Comparison of ENCODE assay signal across 8 cellular contexts in genomic region chr13:33205804-33206221, GRCh38.
DNase-seq lines count a peak whose midpoint lies in the region; ATAC-seq and TF ChIP-seq lines count a peak whose summit lies in the region.

No MANE protein-coding gene starts in this region.

- H2AFZ ChIP-seq in DND-41 (ENCODE audit: low read depth, low read length) = no peak overlapping the region

- no peak overlapping the region for H3K9ac ChIP-seq in DND-41 (ENCODE audit: low read depth, low read length)

- CTCF ChIA-PET in CD4-positive, alpha-beta T cell (lab: Charles Lee) = no interaction called here

- no peaks in the 10 kb centered on the region for H3K9me3 Mint-ChIP-seq in T-helper 2 cell treated with Interferon-gamma antibody and Interleukin-4, amounts not matched to agents 5 μg/mL and 100 μg/mL, for 36 hours
- no peaks in the 10 kb centered on the region for H3K9me3 Mint-ChIP-seq in CD4-positive, alpha-beta T cell

- H3K4me1 ChIP-seq in DND-41 (ENCODE audit: insufficient read depth, low read length) = no peaks in the 10 kb centered on the region
- H3K4me1 ChIP-seq in lung (ENCODE audit: control insufficient read depth in 2 of 2, insufficient read depth in 2 of 2, low read length in 2 of 2) = peaks cover 12 to 39% of the 10 kb centered on the region in 2 donors

- no peak overlapping the region for H3K4me2 ChIP-seq in DND-41 (ENCODE audit: insufficient read depth, low read length)

- H3K36me3 ChIP-seq in DND-41 (ENCODE audit: insufficient read depth, low read length) (no peaks in the 10 kb centered on the region), H7 (replicated peaks; ENCODE audit: control insufficient read depth, insufficient read depth, low read length) (no peaks in the 10 kb centered on the region), lung (ENCODE audit: control insufficient read depth in 2 of 2, insufficient read depth in 2 of 2, low read length in 2 of 2) (no peaks in the 10 kb centered on the region)

- no peaks in the 10 kb centered on the region for H3K79me2 ChIP-seq in DND-41 (ENCODE audit: insufficient read depth, low read length)

- no peak overlapping the region for H3K27ac ChIP-seq in DND-41 (ENCODE audit: low read length)
- H3K27ac ChIP-seq in lung (ENCODE audit: low read depth in 1 of 2, low read length in 1 of 2) = peak overlapping the region; percentile 37 to 74
- no peak overlapping the region for H3K27ac ChIP-seq in CD4-positive, alpha-beta T cell (ENCODE audit: low read depth, low read length)

- ATAC-seq in DND-41 (ENCODE audit: insufficient read depth, low read depth) (peak; percentile 47; the same call in 1 of the 3 replicates), lung (ENCODE audit: insufficient read depth, low FRiP score) (no peak), GM21528 (IDR thresholded peaks at IDR 0.05; ENCODE audit: low FRiP score, unreplicated experiment) (no peak)
- no peak for ATAC-seq in CD4-positive, alpha-beta T cell (ENCODE audit: poor library complexity)

- H4K20me1 ChIP-seq in DND-41 (ENCODE audit: insufficient read depth, low read length) = no peaks in the 10 kb centered on the region

- H3K27ac Mint-ChIP-seq in T-helper 2 cell treated with Interferon-gamma antibody and Interleukin-4, amounts not matched to agents 5 μg/mL and 100 μg/mL, for 36 hours = peak overlapping the region; percentile 84
- H3K27ac Mint-ChIP-seq in CD4-positive, alpha-beta T cell = no peak overlapping the region

- H3K27me3 ChIP-seq in DND-41 (ENCODE audit: insufficient read depth, low read length, poor library complexity) (no peaks in the 10 kb centered on the region), H7 (ENCODE audit: control insufficient read depth, insufficient read depth, low read length) (no peaks in the 10 kb centered on the region), lung (ENCODE audit: control insufficient read depth, insufficient read depth) (no peaks in the 10 kb centered on the region)
- H3K27me3 ChIP-seq in CD4-positive, alpha-beta T cell (ENCODE audit: control insufficient read depth, insufficient read depth, low read length) = no peaks in the 10 kb centered on the region

- H3K4me1 Mint-ChIP-seq in T-helper 2 cell treated with Interferon-gamma antibody and Interleukin-4, amounts not matched to agents 5 μg/mL and 100 μg/mL, for 36 hours (ENCODE audit: low read depth) = peaks cover 35% of the 10 kb centered on the region
- peaks cover 30% of the 10 kb centered on the region for H3K4me1 Mint-ChIP-seq in CD4-positive, alpha-beta T cell (ENCODE audit: low read depth)

- 10 to 26% methylated on average over 6 of the region's 6 CpGs for WGBS in lung, 2 donors

- H3K4me3 ChIP-seq in DND-41 (ENCODE audit: low read depth in 1 of 2, low read length in 2 of 2) = no peak overlapping the region
- no peak overlapping the region for H3K4me3 ChIP-seq in H7 (ENCODE audit: insufficient read depth, low read depth, low read length)
- H3K4me3 ChIP-seq in lung = no peak overlapping the region

- H3K36me3 Mint-ChIP-seq in T-helper 2 cell treated with Interferon-gamma antibody and Interleukin-4, amounts not matched to agents 5 μg/mL and 100 μg/mL, for 36 hours (ENCODE audit: low read depth) = no peaks in the 10 kb centered on the region
- no peaks in the 10 kb centered on the region for H3K36me3 Mint-ChIP-seq in CD4-positive, alpha-beta T cell (ENCODE audit: low read depth)

- peaks cover 2% of the 10 kb centered on the region for H3K27me3 Mint-ChIP-seq in T-helper 2 cell treated with Interferon-gamma antibody and Interleukin-4, amounts not matched to agents 5 μg/mL and 100 μg/mL, for 36 hours (ENCODE audit: low read depth)
- H3K27me3 Mint-ChIP-seq in CD4-positive, alpha-beta T cell = peaks cover 22% of the 10 kb centered on the region

- POLR2A ChIA-PET in CD4-positive, alpha-beta T cell (lab: Charles Lee) = no interaction called here

- H3K4me3 Mint-ChIP-seq in T-helper 2 cell treated with Interferon-gamma antibody and Interleukin-4, amounts not matched to agents 5 μg/mL and 100 μg/mL, for 36 hours = peak overlapping the region; percentile 75
- H3K4me3 Mint-ChIP-seq in CD4-positive, alpha-beta T cell = no peak overlapping the region

- DNase-seq in DND-41 (no peak), H7 (peak; percentile 19), lung (ENCODE audit: low spot score) (no peak), midbrain (lab: John Stamatoyannopoulos, UW) (no peak), COLO829 (ENCODE audit: low spot score) (no peak)
- DNase-seq in T-helper 2 cell treated with Interferon-gamma antibody and Interleukin-4, amounts not matched to agents 5 μg/mL and 100 μg/mL, for 36 hours (ENCODE audit: low spot score) = no peak
- no peak for DNase-seq in CD4-positive, alpha-beta T cell

- TF ChIP-seq CTCF in DND-41 (IDR thresholded peaks at IDR 0.05; ENCODE audit: borderline replicate concordance, extremely low read depth, low read length, poor library complexity, severe bottlenecking) = no peak
- TF ChIP-seq CTCF in lung (IDR thresholded peaks at IDR 0.05; ENCODE audit: control extremely low read depth, extremely low read depth) = no peak
- TF ChIP-seq CTCF in CD4-positive, alpha-beta T cell (IDR thresholded peaks at IDR 0.05) = no peak

- no peaks in the 10 kb centered on the region for H3K9me3 ChIP-seq in DND-41 (ENCODE audit: insufficient read depth, low read length, severe bottlenecking)
- no peaks in the 10 kb centered on the region for H3K9me3 ChIP-seq in lung (ENCODE audit: control insufficient read depth in 2 of 2, insufficient read depth in 1 of 2, low read length in 1 of 2)
- H3K9me3 ChIP-seq in CD4-positive, alpha-beta T cell (ENCODE audit: control insufficient read depth, low read length) = no peaks in the 10 kb centered on the region

- intact Hi-C loops in CD4-positive, alpha-beta T cell (cut with DNase I, micrococcal nuclease) = no loop called here

Comparison
In these comparisons a context has a peak if more than half of its experiments do, and no peak if none do; other contexts are left out.
1. H3K27ac ChIP-seq: peak in lung (2 of 2); none in DND-41 (single experiment) and CD4-positive, alpha-beta T cell (single experiment).